ENCODE assay signal across 20 cellular contexts in the genomic region with DNA sequence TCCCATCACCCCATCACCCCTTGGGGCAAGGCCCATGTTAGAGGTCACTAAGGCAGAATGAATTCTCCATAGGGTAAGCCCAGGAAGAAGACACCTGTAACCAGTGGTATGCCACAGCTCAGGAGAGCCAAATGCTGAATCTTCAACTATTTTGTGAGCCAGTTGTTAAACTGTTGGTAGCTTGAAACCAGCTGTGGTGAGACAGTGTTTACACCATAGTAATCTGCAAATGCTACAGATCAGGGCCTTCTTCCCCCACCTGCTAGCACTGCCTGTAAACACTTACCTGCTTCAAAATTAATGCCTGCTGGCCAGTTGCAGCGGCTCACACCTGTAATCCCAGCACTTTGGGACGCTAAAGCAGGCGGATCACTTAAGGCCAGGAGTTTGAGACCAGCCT.
"Had no signal": no experiment of that assay in that cellular context is flagged by ENCODE, and none has a peak within 500 bp of the region (broad histone marks: within the 10 kb centered on the region; RNA-seq: fewer than 3 reads in every experiment).

No MANE protein-coding gene starts in this region.

- H3K27me3 ChIP-seq: neural progenitor cell, pancreas, thyroid gland, uterus had no signal

- H3K4me2 ChIP-seq: neural progenitor cell had no signal

- H2AFZ ChIP-seq: neural progenitor cell had no signal

- H3K9me3 ChIP-seq: mucosa of descending colon, pancreas, thyroid gland, uterus had no signal

- H3K9ac ChIP-seq: neural progenitor cell had no signal

- DNase-seq: endodermal cell; foreskin melanocyte; head of caudate nucleus; hippocampal formation; kidney glomerular epithelial cell; mammary epithelial cell; occipital lobe; pancreas; right cardiac atrium; small intestine; stimulated activated CD4-positive, alpha-beta T cell treated with anti-CD3 and anti-CD28 coated beads, Interleukin-12 subunit alpha, Interleukin-12 subunit beta, amount 100 ng/mL, for 4 hours; stimulated activated naive CD4-positive, alpha-beta T cell treated with Interleukin-2 at 50 U/mL for 16 hours; thyroid gland; uterus had no signal

- H3K36me3 ChIP-seq: neural progenitor cell, uterus had no signal

- H3K27ac ChIP-seq: neural progenitor cell, pancreas, thyroid gland, uterus had no signal

- H3K4me3 ChIP-seq: mucosa of descending colon, neural progenitor cell, pancreas, thyroid gland, uterus had no signal

- H3K9me3 Mint-ChIP-seq: dendritic cell treated with granulocyte-macrophage colony-stimulating factor and Interleukin-4, amounts not matched to agents 40 ng/mL and 50 ng/mL, for 4 days; natural killer cell treated with Interleukin-12 subunit alpha and Interleukin-12 subunit beta and Interleukin-15 and Interleukin-18, amount 100 ng/mL, for 72 hours; neural progenitor cell; type B pancreatic cell had no signal

- H3K4me1 Mint-ChIP-seq: endodermal cell, neural progenitor cell had no signal

- ATAC-seq: mucosa of descending colon; natural killer cell treated with Interleukin-12 subunit alpha and Interleukin-12 subunit beta and Interleukin-15 and Interleukin-18, amount 100 ng/mL, for 72 hours; pancreas; right cardiac atrium had no signal

- H3K4me3 Mint-ChIP-seq: dendritic cell treated with granulocyte-macrophage colony-stimulating factor and Interleukin-4, amounts not matched to agents 40 ng/mL and 50 ng/mL, for 4 days; endodermal cell; natural killer cell treated with Interleukin-12 subunit alpha and Interleukin-12 subunit beta and Interleukin-15 and Interleukin-18, amount 100 ng/mL, for 72 hours; neural progenitor cell; type B pancreatic cell had no signal

- H3K27ac Mint-ChIP-seq: dendritic cell treated with granulocyte-macrophage colony-stimulating factor and Interleukin-4, amounts not matched to agents 40 ng/mL and 50 ng/mL, for 4 days; endodermal cell; natural killer cell treated with Interleukin-12 subunit alpha and Interleukin-12 subunit beta and Interleukin-15 and Interleukin-18, amount 100 ng/mL, for 72 hours; neural progenitor cell; progenitor cell of endocrine pancreas; type B pancreatic cell had no signal

- H3K4me1 ChIP-seq: neural progenitor cell, pancreas, thyroid gland, uterus had no signal

- H3K27me3 Mint-ChIP-seq: dendritic cell treated with granulocyte-macrophage colony-stimulating factor and Interleukin-4, amounts not matched to agents 40 ng/mL and 50 ng/mL, for 4 days; natural killer cell treated with Interleukin-12 subunit alpha and Interleukin-12 subunit beta and Interleukin-15 and Interleukin-18, amount 100 ng/mL, for 72 hours; progenitor cell of endocrine pancreas; type B pancreatic cell had no signal
